1 cellular context compared by ENCODE assay signal in the genomic region with DNA sequence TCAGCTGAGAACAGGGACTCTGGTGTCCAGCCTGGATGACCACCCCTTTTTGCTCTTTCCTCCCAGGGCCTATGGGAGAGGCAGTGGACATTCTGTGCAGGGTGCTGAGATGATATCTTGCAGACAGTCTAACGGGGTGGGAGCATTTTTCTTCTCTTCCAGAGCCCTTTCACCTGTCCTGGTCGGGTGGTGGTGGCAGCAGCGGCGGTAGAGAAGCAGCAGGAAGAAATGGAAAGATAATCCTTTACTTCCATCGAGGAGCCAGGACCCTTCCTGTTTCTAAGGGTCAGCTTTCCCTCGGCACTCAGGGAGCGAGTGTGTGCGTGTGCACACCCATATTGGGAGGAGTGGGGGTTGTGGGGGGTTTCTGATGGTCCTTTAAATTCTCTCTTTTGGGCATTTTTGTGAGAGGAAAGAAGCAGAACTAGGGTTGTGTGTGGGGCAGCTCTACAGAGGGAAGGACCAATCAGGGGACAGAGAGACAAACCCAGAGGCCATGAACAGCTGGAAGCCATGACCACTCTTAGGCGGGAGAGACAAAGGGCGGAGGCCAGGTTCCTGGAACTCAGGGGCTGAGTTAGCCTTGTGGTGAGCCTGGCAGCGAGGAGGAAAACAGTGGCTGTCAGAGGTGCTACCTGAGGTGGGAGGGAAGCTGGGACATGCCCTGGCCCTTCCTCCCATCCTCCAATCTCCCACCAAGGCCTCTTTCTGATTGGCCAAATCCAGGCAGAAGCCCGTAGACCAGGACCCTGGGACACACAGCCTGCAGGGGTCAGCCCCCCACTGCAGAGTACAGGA.
TF ChIP-seq lines count a peak whose summit lies in the region.

No MANE protein-coding gene starts in this region.

TF ChIP-seq in HepG2, 621 proteins besides CTCF, POLR2A, EP300 and RAD21:
- TF ChIP-seq FOXC1 (CRISPR knock-in tag; IDR thresholded peaks at IDR 0.05; ENCODE audit: borderline replicate concordance) (0 out of 2 replicates have a peak, but pooled peaks have one; percentile 26), ZNF543 (CRISPR knock-in tag; IDR thresholded peaks at IDR 0.05) (no peak)
- TF ChIP-seq, protein P1, sequence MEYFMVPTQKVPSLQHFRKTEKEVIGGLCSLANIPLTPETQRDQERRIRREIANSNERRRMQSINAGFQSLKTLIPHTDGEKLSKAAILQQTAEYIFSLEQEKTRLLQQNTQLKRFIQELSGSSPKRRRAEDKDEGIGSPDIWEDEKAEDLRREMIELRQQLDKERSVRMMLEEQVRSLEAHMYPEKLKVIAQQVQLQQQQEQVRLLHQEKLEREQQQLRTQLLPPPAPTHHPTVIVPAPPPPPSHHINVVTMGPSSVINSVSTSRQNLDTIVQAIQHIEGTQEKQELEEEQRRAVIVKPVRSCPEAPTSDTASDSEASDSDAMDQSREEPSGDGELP (IDR thresholded peaks at IDR 0.05; ENCODE audit: borderline replicate concordance, low read depth), result 0 out of 2 replicates have a peak, but pooled peaks have one; percentile 26
